Comparison of ENCODE assay signal across 2 cellular contexts in genomic region chr16:68445458-68445857, GRCh38.
A peak's percentile ranks its signal among the peaks of the same experiment; 100 is the strongest.
TF ChIP-seq lines count a peak whose summit lies in the region.

No MANE protein-coding gene starts in this region.

TF ChIP-seq in HEK293, 187 proteins besides CTCF, POLR2A, EP300 and RAD21 (continued from another document):
- no peak for TF ChIP-seq ZNF280D (tag by site-specific recombination; IDR thresholded peaks at IDR 0.05)
- TF ChIP-seq, protein P1, sequence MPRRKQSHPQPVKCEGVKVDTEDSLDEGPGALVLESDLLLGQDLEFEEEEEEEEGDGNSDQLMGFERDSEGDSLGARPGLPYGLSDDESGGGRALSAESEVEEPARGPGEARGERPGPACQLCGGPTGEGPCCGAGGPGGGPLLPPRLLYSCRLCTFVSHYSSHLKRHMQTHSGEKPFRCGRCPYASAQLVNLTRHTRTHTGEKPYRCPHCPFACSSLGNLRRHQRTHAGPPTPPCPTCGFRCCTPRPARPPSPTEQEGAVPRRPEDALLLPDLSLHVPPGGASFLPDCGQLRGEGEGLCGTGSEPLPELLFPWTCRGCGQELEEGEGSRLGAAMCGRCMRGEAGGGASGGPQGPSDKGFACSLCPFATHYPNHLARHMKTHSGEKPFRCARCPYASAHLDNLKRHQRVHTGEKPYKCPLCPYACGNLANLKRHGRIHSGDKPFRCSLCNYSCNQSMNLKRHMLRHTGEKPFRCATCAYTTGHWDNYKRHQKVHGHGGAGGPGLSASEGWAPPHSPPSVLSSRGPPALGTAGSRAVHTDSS (tag by site-specific recombination; IDR thresholded peaks at IDR 0.05): no peak
- no peak for TF ChIP-seq ZNF404 (tag by site-specific recombination; IDR thresholded peaks at IDR 0.05)
- TF ChIP-seq WT1 (tag by site-specific recombination; IDR thresholded peaks at IDR 0.05): no peak
- TF ChIP-seq ZNF571 (tag by site-specific recombination; IDR thresholded peaks at IDR 0.05): no peak
- no peak for TF ChIP-seq ZNF548 (tag by site-specific recombination; IDR thresholded peaks at IDR 0.05)
- TF ChIP-seq ZNF2 (tag by site-specific recombination; IDR thresholded peaks at IDR 0.05): peak; percentile 92
TF ChIP-seq in HEK293: peak in this region for 2.

TF ChIP-seq in HepG2, 621 proteins besides CTCF, POLR2A, EP300 and RAD21 (continued from another document):
- TF ChIP-seq HNRNPH1 (optimal IDR thresholded peaks at IDR 0.05; ENCODE audit: low read depth, low read length) (no peak), CBX5 (CRISPR knock-in tag; IDR thresholded peaks at IDR 0.05; ENCODE audit: borderline replicate concordance) (no peak), GLI4 (CRISPR knock-in tag; IDR thresholded peaks at IDR 0.05; ENCODE audit: borderline replicate concordance) (no peak), SMC3 (IDR thresholded peaks at IDR 0.05; ENCODE audit: low read length) (peak; percentile 55; the same call in 1 of the 2 replicates), GATAD2A (CRISPR knock-in tag; IDR thresholded peaks at IDR 0.05) (no peak), PATZ1 (CRISPR knock-in tag; IDR thresholded peaks at IDR 0.05) (no peak), ZNF891 (CRISPR knock-in tag; IDR thresholded peaks at IDR 0.05) (no peak), ZBTB42 (CRISPR knock-in tag; IDR thresholded peaks at IDR 0.05) (no peak), SOX6 (IDR thresholded peaks at IDR 0.05) (no peak), SOX6 (CRISPR knock-in tag; IDR thresholded peaks at IDR 0.05) (no peak), CENPT (CRISPR knock-in tag; IDR thresholded peaks at IDR 0.05; ENCODE audit: low read depth) (no peak), HDAC2 (CRISPR knock-in tag; IDR thresholded peaks at IDR 0.05) (no peak), ZXDC (CRISPR knock-in tag; IDR thresholded peaks at IDR 0.05) (no peak), MIER2 (CRISPR knock-in tag; IDR thresholded peaks at IDR 0.05) (peak; percentile 91), ETV6 (CRISPR knock-in tag; conservative IDR thresholded peaks at IDR 0.05) (no peak), HES4 (CRISPR knock-in tag; IDR thresholded peaks at IDR 0.05; ENCODE audit: borderline replicate concordance) (no peak), SMARCE1 (IDR thresholded peaks at IDR 0.05; ENCODE audit: borderline replicate concordance) (no peak), TFAP4 (IDR thresholded peaks at IDR 0.05; ENCODE audit: borderline replicate concordance, low read depth) (no peak), HNF1A (IDR thresholded peaks at IDR 0.05; ENCODE audit: low read depth) (no peak), HNF1A (CRISPR knock-in tag; IDR thresholded peaks at IDR 0.05; ENCODE audit: borderline replicate concordance) (no peak), GPN1 (CRISPR knock-in tag; IDR thresholded peaks at IDR 0.05; ENCODE audit: borderline replicate concordance) (no peak), CBFB (CRISPR knock-in tag; IDR thresholded peaks at IDR 0.05) (no peak), KLF6 (CRISPR knock-in tag; IDR thresholded peaks at IDR 0.05) (no peak)
- TF ChIP-seq, protein P2, sequence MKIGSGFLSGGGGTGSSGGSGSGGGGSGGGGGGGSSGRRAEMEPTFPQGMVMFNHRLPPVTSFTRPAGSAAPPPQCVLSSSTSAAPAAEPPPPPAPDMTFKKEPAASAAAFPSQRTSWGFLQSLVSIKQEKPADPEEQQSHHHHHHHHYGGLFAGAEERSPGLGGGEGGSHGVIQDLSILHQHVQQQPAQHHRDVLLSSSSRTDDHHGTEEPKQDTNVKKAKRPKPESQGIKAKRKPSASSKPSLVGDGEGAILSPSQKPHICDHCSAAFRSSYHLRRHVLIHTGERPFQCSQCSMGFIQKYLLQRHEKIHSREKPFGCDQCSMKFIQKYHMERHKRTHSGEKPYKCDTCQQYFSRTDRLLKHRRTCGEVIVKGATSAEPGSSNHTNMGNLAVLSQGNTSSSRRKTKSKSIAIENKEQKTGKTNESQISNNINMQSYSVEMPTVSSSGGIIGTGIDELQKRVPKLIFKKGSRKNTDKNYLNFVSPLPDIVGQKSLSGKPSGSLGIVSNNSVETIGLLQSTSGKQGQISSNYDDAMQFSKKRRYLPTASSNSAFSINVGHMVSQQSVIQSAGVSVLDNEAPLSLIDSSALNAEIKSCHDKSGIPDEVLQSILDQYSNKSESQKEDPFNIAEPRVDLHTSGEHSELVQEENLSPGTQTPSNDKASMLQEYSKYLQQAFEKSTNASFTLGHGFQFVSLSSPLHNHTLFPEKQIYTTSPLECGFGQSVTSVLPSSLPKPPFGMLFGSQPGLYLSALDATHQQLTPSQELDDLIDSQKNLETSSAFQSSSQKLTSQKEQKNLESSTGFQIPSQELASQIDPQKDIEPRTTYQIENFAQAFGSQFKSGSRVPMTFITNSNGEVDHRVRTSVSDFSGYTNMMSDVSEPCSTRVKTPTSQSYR (CRISPR knock-in tag; IDR thresholded peaks at IDR 0.05; ENCODE audit: borderline replicate concordance): no peak
- TF ChIP-seq, protein P3, sequence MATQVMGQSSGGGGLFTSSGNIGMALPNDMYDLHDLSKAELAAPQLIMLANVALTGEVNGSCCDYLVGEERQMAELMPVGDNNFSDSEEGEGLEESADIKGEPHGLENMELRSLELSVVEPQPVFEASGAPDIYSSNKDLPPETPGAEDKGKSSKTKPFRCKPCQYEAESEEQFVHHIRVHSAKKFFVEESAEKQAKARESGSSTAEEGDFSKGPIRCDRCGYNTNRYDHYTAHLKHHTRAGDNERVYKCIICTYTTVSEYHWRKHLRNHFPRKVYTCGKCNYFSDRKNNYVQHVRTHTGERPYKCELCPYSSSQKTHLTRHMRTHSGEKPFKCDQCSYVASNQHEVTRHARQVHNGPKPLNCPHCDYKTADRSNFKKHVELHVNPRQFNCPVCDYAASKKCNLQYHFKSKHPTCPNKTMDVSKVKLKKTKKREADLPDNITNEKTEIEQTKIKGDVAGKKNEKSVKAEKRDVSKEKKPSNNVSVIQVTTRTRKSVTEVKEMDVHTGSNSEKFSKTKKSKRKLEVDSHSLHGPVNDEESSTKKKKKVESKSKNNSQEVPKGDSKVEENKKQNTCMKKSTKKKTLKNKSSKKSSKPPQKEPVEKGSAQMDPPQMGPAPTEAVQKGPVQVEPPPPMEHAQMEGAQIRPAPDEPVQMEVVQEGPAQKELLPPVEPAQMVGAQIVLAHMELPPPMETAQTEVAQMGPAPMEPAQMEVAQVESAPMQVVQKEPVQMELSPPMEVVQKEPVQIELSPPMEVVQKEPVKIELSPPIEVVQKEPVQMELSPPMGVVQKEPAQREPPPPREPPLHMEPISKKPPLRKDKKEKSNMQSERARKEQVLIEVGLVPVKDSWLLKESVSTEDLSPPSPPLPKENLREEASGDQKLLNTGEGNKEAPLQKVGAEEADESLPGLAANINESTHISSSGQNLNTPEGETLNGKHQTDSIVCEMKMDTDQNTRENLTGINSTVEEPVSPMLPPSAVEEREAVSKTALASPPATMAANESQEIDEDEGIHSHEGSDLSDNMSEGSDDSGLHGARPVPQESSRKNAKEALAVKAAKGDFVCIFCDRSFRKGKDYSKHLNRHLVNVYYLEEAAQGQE (IDR thresholded peaks at IDR 0.05; ENCODE audit: borderline replicate concordance in 1 of 2, low read depth in 1 of 2, low read length in 2 of 2): peak in 1 of 2 experiments; percentile 78; a peak in 3 of 4 replicates
